ENCODE assay signal across 1 cellular context in the genomic region with DNA sequence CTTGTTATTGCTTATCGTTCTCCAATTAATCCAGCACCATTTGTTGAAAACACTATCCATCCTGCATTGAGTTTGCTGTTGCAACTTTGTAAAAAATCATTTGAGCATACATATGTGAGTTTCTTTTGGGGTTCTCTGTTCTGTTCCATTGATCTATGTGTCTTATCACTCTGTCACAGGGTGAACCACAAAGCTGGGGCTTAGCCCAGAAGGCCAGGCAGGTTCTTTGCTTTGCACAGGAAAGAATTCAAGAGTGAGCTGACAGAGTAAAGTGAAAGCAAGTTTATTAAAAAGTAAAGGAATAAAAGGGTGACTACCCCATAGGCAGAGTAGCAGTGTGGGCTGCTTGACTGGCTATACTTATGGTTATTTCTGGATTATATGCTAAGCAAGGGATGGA.
TF ChIP-seq lines count a peak whose summit lies in the region.

No MANE protein-coding gene starts in this region.

TF ChIP-seq in HEK293, 187 proteins besides CTCF, POLR2A, EP300 and RAD21 (continued from another document):
- TF ChIP-seq, protein P1, sequence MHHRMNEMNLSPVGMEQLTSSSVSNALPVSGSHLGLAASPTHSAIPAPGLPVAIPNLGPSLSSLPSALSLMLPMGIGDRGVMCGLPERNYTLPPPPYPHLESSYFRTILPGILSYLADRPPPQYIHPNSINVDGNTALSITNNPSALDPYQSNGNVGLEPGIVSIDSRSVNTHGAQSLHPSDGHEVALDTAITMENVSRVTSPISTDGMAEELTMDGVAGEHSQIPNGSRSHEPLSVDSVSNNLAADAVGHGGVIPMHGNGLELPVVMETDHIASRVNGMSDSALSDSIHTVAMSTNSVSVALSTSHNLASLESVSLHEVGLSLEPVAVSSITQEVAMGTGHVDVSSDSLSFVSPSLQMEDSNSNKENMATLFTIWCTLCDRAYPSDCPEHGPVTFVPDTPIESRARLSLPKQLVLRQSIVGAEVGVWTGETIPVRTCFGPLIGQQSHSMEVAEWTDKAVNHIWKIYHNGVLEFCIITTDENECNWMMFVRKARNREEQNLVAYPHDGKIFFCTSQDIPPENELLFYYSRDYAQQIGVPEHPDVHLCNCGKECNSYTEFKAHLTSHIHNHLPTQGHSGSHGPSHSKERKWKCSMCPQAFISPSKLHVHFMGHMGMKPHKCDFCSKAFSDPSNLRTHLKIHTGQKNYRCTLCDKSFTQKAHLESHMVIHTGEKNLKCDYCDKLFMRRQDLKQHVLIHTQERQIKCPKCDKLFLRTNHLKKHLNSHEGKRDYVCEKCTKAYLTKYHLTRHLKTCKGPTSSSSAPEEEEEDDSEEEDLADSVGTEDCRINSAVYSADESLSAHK (tag by site-specific recombination; IDR thresholded peaks at IDR 0.05) = peak; percentile 46; the same call in 1 of the 2 replicates
